20 cellular contexts compared by ENCODE assay signal in genomic region chr3:130604806-130605205, GRCh38.
"Had no signal": no experiment of that assay in that cellular context is flagged by ENCODE, and none has a peak within 500 bp of the region (broad histone marks: within the 10 kb centered on the region; RNA-seq: fewer than 3 reads in every experiment).

No MANE protein-coding gene starts in this region.

- DNase-seq: activated CD4-positive, alpha-beta memory T cell treated with anti-CD3 and anti-CD28 coated beads, Interleukin-2, amount 10 ng/mL, durations not matched to agents 7 days and 5 days; activated CD4-positive, alpha-beta T cell treated with anti-CD3 and anti-CD28 coated beads for 48 hours; activated CD4-positive, CD25-positive, alpha-beta regulatory T cell; activated CD8-positive, alpha-beta memory T cell treated with anti-CD3 and anti-CD28 coated beads, Interleukin-2, amount 10 ng/mL, durations not matched to agents 7 days and 5 days; activated naive CD4-positive, alpha-beta T cell treated with Interleukin-2 at 50 U/mL for 16 hours; activated naive CD8-positive, alpha-beta T cell treated with anti-CD3 and anti-CD28 coated beads, Interleukin-2, amount 10 ng/mL, durations not matched to agents 7 days and 5 days; amygdala; central memory CD4-positive, alpha-beta T cell; dorsolateral prefrontal cortex; endodermal cell; foreskin keratinocyte; glutamatergic neuron; hypothalamus; islet precursor cell; right lobe of liver; stimulated activated CD4-positive, alpha-beta T cell treated with anti-CD3 and anti-CD28 coated beads, Interleukin-4, amount 100 ng/mL, for 24 hours; stomach; trophoblast cell had no signal

- H3K27ac ChIP-seq: dorsolateral prefrontal cortex, epithelial cell of prostate, foreskin keratinocyte, parathyroid adenoma, right lobe of liver, stomach had no signal
